Comparison of ENCODE assay signal across 8 cellular contexts in the genomic region with DNA sequence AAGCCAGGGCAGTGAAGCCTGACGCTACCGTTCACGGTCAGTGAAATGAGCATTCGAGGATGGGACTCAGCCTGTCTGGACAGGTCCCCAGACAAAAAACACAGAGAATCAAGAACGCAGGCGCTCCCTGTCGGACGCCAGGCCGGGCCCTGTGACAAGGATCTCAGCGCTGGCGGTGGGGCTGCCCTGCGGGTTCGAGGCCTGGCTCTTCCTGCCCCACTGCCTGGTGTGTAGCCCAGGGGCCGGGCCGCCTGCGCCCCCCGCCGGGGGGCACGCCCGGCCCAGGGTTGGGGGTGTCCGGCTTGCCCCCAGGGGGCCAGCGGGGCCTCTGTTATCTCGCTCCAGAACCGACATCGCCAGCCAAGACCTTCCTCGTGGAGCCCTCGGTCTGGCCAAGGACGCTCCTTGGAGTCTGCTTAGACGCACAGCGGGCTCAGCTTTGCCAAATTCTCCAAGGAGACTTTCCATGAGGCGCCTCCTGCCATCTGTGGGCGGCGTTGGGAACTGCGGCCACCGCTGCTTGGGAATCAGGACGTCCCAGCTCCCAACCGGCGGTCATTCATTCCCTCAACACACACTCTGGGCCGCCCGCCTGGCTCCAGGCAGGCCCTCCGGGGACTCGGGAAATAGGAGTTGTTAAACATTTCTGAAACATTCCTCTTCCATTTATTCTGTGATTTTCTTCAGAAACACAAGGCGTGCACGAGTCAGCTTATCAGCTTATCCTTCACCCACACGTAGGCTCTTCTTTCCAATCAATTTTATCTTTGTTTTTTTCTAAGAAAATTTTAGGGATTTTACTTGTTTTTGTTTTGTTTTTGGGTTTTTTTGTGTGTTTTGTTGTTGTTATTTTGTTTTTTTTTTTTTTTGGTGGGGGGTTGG. TPM values are rescaled to one million over a fixed set of nuclear protein-coding genes. Genes with fewer than 3 reads are reported as not detected.
DNase-seq lines count a peak whose midpoint lies in the region; ATAC-seq and TF ChIP-seq lines count a peak whose summit lies in the region.

No MANE protein-coding gene starts in this region.

- DNase-seq in CD1c-positive myeloid dendritic cell (ENCODE audit: extremely low spot score) (peak; percentile 64), GM23338 (ENCODE audit: low spot score) (peak; percentile 97), NCI-H526 treated with DMSO at 0.1 percent for 48 hours (lab: John Stamatoyannopoulos, UW) (peak; percentile 43), coronary artery (ENCODE audit: low spot score) (peak; percentile 96), left lobe of liver (ENCODE audit: low spot score) (peak; percentile 83), thyroid gland (peak; percentile 93 to 94)
- no peak for DNase-seq in activated T-cell treated with anti-CD3 and anti-CD28 coated beads, Interleukin-2, amount 50 U/mL, for 4 hours

- H3K4me1 ChIP-seq in GM23338 (ENCODE audit: insufficient read depth) (peaks cover 6% of the 10 kb centered on the region), thyroid gland (peaks cover 31 to 34% of the 10 kb centered on the region in 2 donors)

- WGBS in thyroid gland, 2 donors = 10% methylated on average over 31 to 36 of the region's 45 CpGs

- peaks cover 1% of the 10 kb centered on the region for H3K27me3 Mint-ChIP-seq in GM23338 (ENCODE audit: insufficient read depth, low read depth, poor library complexity)
- H3K27me3 Mint-ChIP-seq in activated T-cell treated with anti-CD3 and anti-CD28 coated beads, Interleukin-2, amount 50 U/mL, for 4 hours (ENCODE audit: low read depth) = peaks cover 69% of the 10 kb centered on the region

- H3K4me1 Mint-ChIP-seq in GM23338 = peaks cover 13% of the 10 kb centered on the region
- H3K4me1 Mint-ChIP-seq in activated T-cell treated with anti-CD3 and anti-CD28 coated beads, Interleukin-2, amount 50 U/mL, for 4 hours (ENCODE audit: low read depth) = peaks cover 2% of the 10 kb centered on the region

- H3K79me2 ChIP-seq in GM23338 (replicated peaks; ENCODE audit: insufficient read depth) = no peaks in the 10 kb centered on the region

- H3K9me3 ChIP-seq in thyroid gland = no peaks in the 10 kb centered on the region

- peak overlapping the region; percentile 47 for H3K4me3 ChIP-seq in GM23338
- H3K4me3 ChIP-seq in coronary artery = peak overlapping the region; percentile 41
- no peak overlapping the region for H3K4me3 ChIP-seq in thyroid gland (replicated peaks in 1 of 3)

- H4K20me1 ChIP-seq in GM23338 (replicated peaks; ENCODE audit: insufficient read depth) = no peaks in the 10 kb centered on the region

- 0 out of 2 replicates have a peak overlapping the region, but pooled peaks have one; percentile 65 for H3K27ac Mint-ChIP-seq in GM23338

- no peaks in the 10 kb centered on the region for H3K36me3 Mint-ChIP-seq in GM23338 (ENCODE audit: low read depth)
- no peaks in the 10 kb centered on the region for H3K36me3 Mint-ChIP-seq in activated T-cell treated with anti-CD3 and anti-CD28 coated beads, Interleukin-2, amount 50 U/mL, for 4 hours (ENCODE audit: insufficient read depth)

- H3K27me3 ChIP-seq in GM23338 (ENCODE audit: insufficient read depth) = no peaks in the 10 kb centered on the region
- H3K27me3 ChIP-seq in thyroid gland = no peaks in the 10 kb centered on the region

- H3K36me3 ChIP-seq in GM23338 (ENCODE audit: insufficient read depth) (no peaks in the 10 kb centered on the region), thyroid gland (no peaks in the 10 kb centered on the region)

- H2AFZ ChIP-seq in GM23338 = peak overlapping the region; percentile 58; the same call in 1 of the 2 replicates

- TF ChIP-seq CTCF in GM23338 (conservative IDR thresholded peaks at IDR 0.05; ENCODE audit: low read depth in 2 of 2) (peak; percentile 76 to 78), coronary artery (IDR thresholded peaks at IDR 0.05) (peak; percentile 96), thyroid gland (IDR thresholded peaks at IDR 0.05) (peak; percentile 77 to 95 (median 88))

- H3K4me2 ChIP-seq in GM23338 = peak overlapping the region; percentile 72

- ATAC-seq in GM23338 (peak; percentile 92), left lobe of liver (peak; percentile 93), GM18873 (IDR thresholded peaks at IDR 0.05; ENCODE audit: low FRiP score, unreplicated experiment) (no peak)
- no peak for ATAC-seq in activated T-cell treated with anti-CD3 and anti-CD28 coated beads, Interleukin-2, amount 50 U/mL, for 4 hours

- intact Hi-C loops in thyroid gland (cut with DNase I) = no loop called here

- peak in 1 of 2 donors; percentile 44 for TF ChIP-seq POLR2A in thyroid gland (IDR thresholded peaks at IDR 0.05)

- no peaks in the 10 kb centered on the region for H3F3A ChIP-seq in GM23338 (replicated peaks; ENCODE audit: low read depth)

- no peaks in the 10 kb centered on the region for H3K9me3 Mint-ChIP-seq in GM23338
- H3K9me3 Mint-ChIP-seq in activated T-cell treated with anti-CD3 and anti-CD28 coated beads, Interleukin-2, amount 50 U/mL, for 4 hours = no peaks in the 10 kb centered on the region

- peak overlapping the region; percentile 66 for H3K4me3 Mint-ChIP-seq in GM23338
- no peak overlapping the region for H3K4me3 Mint-ChIP-seq in activated T-cell treated with anti-CD3 and anti-CD28 coated beads, Interleukin-2, amount 50 U/mL, for 4 hours

- no peak overlapping the region for H3K27ac ChIP-seq in GM23338 (ENCODE audit: low read depth)
- peak overlapping the region; percentile 61 to 85 for H3K27ac ChIP-seq in coronary artery
- H3K27ac ChIP-seq in thyroid gland = peak overlapping the region; percentile 96 to 98 (median 98)

- H3K9me2 ChIP-seq in GM23338 (ENCODE audit: insufficient read depth) = no peaks in the 10 kb centered on the region

TF ChIP-seq in GM23338, 12 proteins besides CTCF, POLR2A, EP300 and RAD21 (continues in another document):
- TF ChIP-seq ZNF331 (CRISPR knock-in tag; IDR thresholded peaks at IDR 0.05; ENCODE audit: low read depth) (no peak), ZNF462 (CRISPR knock-in tag; IDR thresholded peaks at IDR 0.05) (0 out of 2 replicates have a peak, but pooled peaks have one; percentile 7), STAT1 (IDR thresholded peaks at IDR 0.05; ENCODE audit: unreplicated experiment) (no peak), EZH2phosphoT487 (IDR thresholded peaks at IDR 0.05; ENCODE audit: unreplicated experiment) (no peak)

RNA-seq across cellular contexts. Expression of gene RIPK4, which starts 11.3 kb away (rescaled TPM):
- total RNA-seq in GM23338 (2014; rRNA removed; shearing (Covaris generic)) = 9.2 and 9.9 TPM in 2 replicates
- 2.5 and 2.7 TPM in 2 replicates for polyA plus RNA-seq in GM23338 (2016; fragmentation: Nextera tagmentation; extraction: Ambion mirVana)
- total RNA-seq in left lobe of liver (8.2 TPM), thyroid gland (10 to 100 TPM; 15.3 to 24.7 (median 22.6) TPM)
- under 1 TPM; 0.13 to 0.20 (median 0.19) TPM for total RNA-seq in activated T-cell treated with anti-CD3 and anti-CD28 coated beads, Interleukin-2, amount 50 U/mL, for 4 hours

Comparison
In these comparisons a context has a peak if more than half of its experiments do, and no peak if none do; other contexts are left out.
1. ATAC-seq: peak in GM23338 (single experiment) and left lobe of liver (single experiment); none in GM18873 (single experiment) and activated T-cell treated with anti-CD3 and anti-CD28 coated beads, Interleukin-2, amount 50 U/mL, for 4 hours (0 of 2).
2. H3K4me3 ChIP-seq: peak in GM23338 (single experiment) and coronary artery (single experiment); none in thyroid gland (0 of 3).
3. Peak in every context shown above with its lines, with median percentiles within 50 percentile points of each other: CTCF ChIP-seq.